In genomic region chr14:54566410-54567223, GRCh38 we compare ENCODE assay signal across 8 cellular contexts. TPM values are rescaled to one million over a fixed set of nuclear protein-coding genes. Genes with fewer than 3 reads are reported as not detected.
DNase-seq lines count a peak whose midpoint lies in the region; ATAC-seq and TF ChIP-seq lines count a peak whose summit lies in the region.

Gene SAMD4A (plus strand): TSS chr14:54567128. CDS start chr14:54567917, 789 bp downstream.

- H3K27me3 ChIP-seq in Caco-2 (replicated peaks; ENCODE audit: control insufficient read depth, insufficient read depth, low read length) (no peaks in the 10 kb centered on the region), thoracic aorta (replicated peaks; ENCODE audit: insufficient read depth) (no peaks in the 10 kb centered on the region)

- H3K36me3 ChIP-seq in Caco-2 (ENCODE audit: control insufficient read depth, insufficient read depth, low read length) (no peaks in the 10 kb centered on the region), thoracic aorta (peaks cover under 1% of the 10 kb centered on the region)

- intact Hi-C loops in Caco-2 (cut with micrococcal nuclease; ENCODE audit: unreplicated experiment) = no loop called here

- H3K36me3 Mint-ChIP-seq in Caco-2 (ENCODE audit: insufficient read depth, unreplicated experiment) = peaks cover 40% of the 10 kb centered on the region
- peaks cover 7% of the 10 kb centered on the region for H3K36me3 Mint-ChIP-seq in nephron (ENCODE audit: low read depth)

- DNase-seq in Caco-2 = peak; percentile 72 to 83
- DNase-seq in HT-29 (ENCODE audit: low spot score) = peak; percentile 70
- peak; percentile 87 for DNase-seq in RPMI7951 (ENCODE audit: low read depth)
- peak; percentile 20 for DNase-seq in activated gamma-delta T cell treated with anti-CD3 and anti-CD28 coated beads, Interleukin-2, amount 50 U/mL, for 16 hours (ENCODE audit: low read depth)
- DNase-seq in fibroblast of the conjunctiva (ENCODE audit: low read depth) = peak; percentile 84
- peak; percentile 25 for DNase-seq in thoracic aorta (ENCODE audit: low spot score)

- no TSS peak for BruUV-seq in Caco-2 (replicated peaks; lab: Mats Ljungman, UMichigan)

- no peaks in the 10 kb centered on the region for H3K27me3 Mint-ChIP-seq in Caco-2 (ENCODE audit: insufficient read depth, unreplicated experiment)
- no peaks in the 10 kb centered on the region for H3K27me3 Mint-ChIP-seq in nephron (ENCODE audit: low read depth)

- CTCF ChIA-PET in Caco-2 (lab: Charles Lee) = interaction anchor here (0.6 to 4.9 kb wide), 9 partner anchors 9 to 264 kb away, joined by 3 to 61 read pairs (median 4); no protein-coding TSS in a partner anchor

- POLR2A ChIA-PET in Caco-2 (lab: Charles Lee) = interaction anchor here (0.6 to 2.7 kb wide), 12 partner anchors 57 to 625 kb away, joined by 3 to 17 read pairs (median 5); partner anchors contain the start of genes CGRRF1 and GMFB

- TF ChIP-seq CTCF in Caco-2 (IDR thresholded peaks at IDR 0.05; ENCODE audit: insufficient read depth in 1 of 2, low read depth in 1 of 2, low read length in 1 of 2, severe bottlenecking in 1 of 2, unreplicated experiment in 1 of 2) (peak in 1 of 2 experiments; percentile 14), nephron (IDR thresholded peaks at IDR 0.05; ENCODE audit: unreplicated experiment in 3 of 3) (peak in 2 of 3 experiments; percentile 30 to 31), thoracic aorta (IDR thresholded peaks at IDR 0.05) (peak; percentile 46)

- H3K4me1 Mint-ChIP-seq in Caco-2 (ENCODE audit: low read depth, unreplicated experiment) (peaks cover 8% of the 10 kb centered on the region), nephron (peaks cover 28% of the 10 kb centered on the region)

- peak within 1 kb of the TSS; percentile 95 for H3K4me3 Mint-ChIP-seq in Caco-2 (ENCODE audit: unreplicated experiment)
- peak within 1 kb of the TSS; percentile 97 to 99 (median 99) for H3K4me3 Mint-ChIP-seq in nephron

- no peaks in the 10 kb centered on the region for H3K9me3 Mint-ChIP-seq in Caco-2 (ENCODE audit: unreplicated experiment)
- H3K9me3 Mint-ChIP-seq in nephron = no peaks in the 10 kb centered on the region

- H3K4me3 ChIP-seq in Caco-2 (ENCODE audit: low read depth, low read length) = peak within 1 kb of the TSS; percentile 73
- peak within 1 kb of the TSS; percentile 97 for H3K4me3 ChIP-seq in thoracic aorta

- H3K27ac ChIP-seq in thoracic aorta = peak within 1 kb of the TSS; percentile 99

- H3K9me3 ChIP-seq in Caco-2 = no peaks in the 10 kb centered on the region
- no peaks in the 10 kb centered on the region for H3K9me3 ChIP-seq in thoracic aorta

- ATAC-seq in GM19467 (IDR thresholded peaks at IDR 0.05; ENCODE audit: unreplicated experiment) (peak; percentile 29), thoracic aorta (ENCODE audit: insufficient number of reproducible peaks, low FRiP score, low read depth) (peak; percentile 10)

- H3K27ac Mint-ChIP-seq in Caco-2 (ENCODE audit: unreplicated experiment) (peak within 1 kb of the TSS; percentile 98), nephron (peak within 1 kb of the TSS; percentile 86 to 96 (median 94))

- H3K4me1 ChIP-seq in Caco-2 = peaks cover 24% of the 10 kb centered on the region
- H3K4me1 ChIP-seq in thoracic aorta (ENCODE audit: control insufficient read depth in 1 of 2, low read depth in 2 of 2) = peaks cover 17 to 38% of the 10 kb centered on the region in 2 donors

RNA-seq across cellular contexts. Expression of gene SAMD4A, which starts in this region (rescaled TPM):
- 60.4 and 60.8 TPM in 2 replicates for total RNA-seq in Caco-2 (2022)
- 9.0 and 9.5 TPM in 2 replicates for total RNA-seq in HT-29 (2014; rRNA removed; shearing (Covaris generic))
- 8.6 and 10.1 TPM in 2 replicates for total RNA-seq in RPMI7951 (2014; rRNA removed; shearing (Covaris generic))
- 100 to 1,000 TPM; 142 to 172 TPM for total RNA-seq in thoracic aorta

Comparison
In these comparisons a context has a peak if more than half of its experiments do, and no peak if none do; other contexts are left out.
1. Peak in every context shown above with its lines: DNase-seq, ATAC-seq, H3K4me3 ChIP-seq and H3K27ac ChIP-seq.
2. DNase-seq: peak in every context shown above with its lines; median percentile 87 in RPMI7951; 84 in fibroblast of the conjunctiva; 78 in Caco-2; 70 in HT-29; 25 in thoracic aorta; 20 in activated gamma-delta T cell treated with anti-CD3 and anti-CD28 coated beads, Interleukin-2, amount 50 U/mL, for 16 hours.